Comparison of ENCODE assay signal across 8 cellular contexts in the genomic region with DNA sequence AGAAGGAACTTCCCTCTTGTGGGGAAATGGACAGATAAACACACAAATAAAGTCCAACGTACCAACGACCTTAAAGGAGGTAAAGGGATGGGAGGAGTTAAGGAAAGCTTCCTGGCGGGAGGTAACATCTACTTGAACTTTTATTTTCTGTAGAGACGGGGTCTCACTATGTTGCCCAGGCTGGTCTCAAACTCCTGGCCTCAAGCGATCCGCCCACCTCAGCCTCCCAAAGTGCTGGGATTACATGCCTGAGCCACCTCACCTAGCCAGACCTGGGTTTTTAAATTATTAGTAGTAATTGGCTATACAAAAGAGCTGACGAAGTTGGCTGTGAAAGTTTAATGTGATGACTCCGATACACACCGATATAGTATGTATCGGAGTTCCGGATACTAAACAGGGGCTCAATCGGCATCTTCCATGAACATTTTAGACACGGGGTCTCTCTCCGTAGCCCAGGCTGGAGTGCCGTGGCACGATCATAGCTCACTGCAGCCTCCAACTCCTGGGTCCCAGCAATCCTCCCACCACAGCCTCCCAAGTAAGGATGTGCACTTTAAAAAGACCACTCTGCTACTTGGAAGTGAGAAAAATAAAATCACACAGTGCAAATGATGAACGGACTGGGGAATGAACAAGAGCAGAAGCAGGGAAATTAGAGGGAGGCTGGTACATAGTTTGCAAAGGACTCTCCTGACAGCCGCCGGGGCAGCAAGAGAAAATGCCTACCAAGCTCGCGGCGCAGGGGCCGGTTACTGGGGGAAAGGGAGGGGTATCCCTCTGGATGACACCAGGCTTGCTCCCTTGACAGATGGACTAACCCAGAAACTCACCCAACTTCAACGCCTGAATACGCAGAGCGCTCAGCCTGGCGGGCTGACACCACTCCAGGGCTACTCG. TPM values are rescaled to one million over a fixed set of nuclear protein-coding genes. Genes with fewer than 3 reads are reported as not detected.
DNase-seq lines count a peak whose midpoint lies in the region; ATAC-seq and TF ChIP-seq lines count a peak whose summit lies in the region.

No MANE protein-coding gene starts in this region.

- H3K9me3 ChIP-seq in heart left ventricle, result no peaks in the 10 kb centered on the region
- no peaks in the 10 kb centered on the region for H3K9me3 ChIP-seq in lung (ENCODE audit: control insufficient read depth in 2 of 2, insufficient read depth in 1 of 2, low read length in 1 of 2)
- H3K9me3 ChIP-seq in vagina, result no peaks in the 10 kb centered on the region

- DNase-seq in heart left ventricle, result peak in 1 of 5 donors; percentile 8
- no peak for DNase-seq in Right ventricle myocardium inferior (ENCODE audit: missing footprints)
- DNase-seq in astrocyte of the cerebellum (ENCODE audit: low read depth), result no peak
- no peak for DNase-seq in lung (ENCODE audit: low spot score)
- DNase-seq in vagina (ENCODE audit: extremely low spot score in 2 of 2), result no peak
- DNase-seq in AG08395 (ENCODE audit: low spot score), result no peak
- DNase-seq in SK-N-DZ (ENCODE audit: low spot score), result no peak

- 15 to 19% (median 17%) methylated on average over 25 to 28 of the region's 28 CpGs for WGBS in heart left ventricle, 4 donors
- 16 to 23% methylated on average over 28 of the region's 28 CpGs for WGBS in lung, 2 donors

- TF ChIP-seq CTCF in heart left ventricle (IDR thresholded peaks at IDR 0.05), result peak in 1 of 12 donors; percentile 8
- TF ChIP-seq CTCF in astrocyte of the cerebellum (IDR thresholded peaks at IDR 0.05; ENCODE audit: low read depth, low read length, missing control alignments), result no peak
- TF ChIP-seq CTCF in lung (IDR thresholded peaks at IDR 0.05; ENCODE audit: control extremely low read depth, extremely low read depth), result no peak
- TF ChIP-seq CTCF in vagina (IDR thresholded peaks at IDR 0.05), result no peak

- H3K4me3 ChIP-seq in heart left ventricle (peak overlapping the region; percentile 31 to 96 (median 83)), astrocyte of the cerebellum (ENCODE audit: low read depth, low read length) (peak overlapping the region; percentile 55), lung (peak overlapping the region; percentile 65), vagina (peak overlapping the region; percentile 73 to 95)

- H3K4me1 ChIP-seq in heart left ventricle (peaks cover 0 to 37% (median 21%) of the 10 kb centered on the region in 12 donors), lung (ENCODE audit: control insufficient read depth in 2 of 2, insufficient read depth in 2 of 2, low read length in 2 of 2) (peaks cover 4 to 9% of the 10 kb centered on the region in 2 donors), vagina (peaks cover 24% of the 10 kb centered on the region)

- in situ Hi-C loops in astrocyte of the cerebellum (cut with HindIII; ENCODE audit: low sequenced_read_pairs), result no loop called here

- intact Hi-C loops in heart left ventricle (cut with DNase I) (loop anchor here in 6 of 10 donors (1.0 to 5.0 kb wide), 5 partner anchors 22 to 34 kb away; a partner anchor contains a TSS), Right ventricle myocardium inferior (cut with DNase I) (loop anchor here (1.0 to 2.0 kb wide), 2 partner anchors 22 to 34 kb away; a partner anchor contains a TSS), vagina (cut with DNase I) (loop anchor here (5.0 kb wide), 1 partner anchor 34 kb away; a partner anchor contains a TSS)

- TF ChIP-seq POLR2A in heart left ventricle (IDR thresholded peaks at IDR 0.05), result no peak
- no peak for TF ChIP-seq POLR2A in vagina (IDR thresholded peaks at IDR 0.05)

- H3K27me3 ChIP-seq in heart left ventricle (no peaks in the 10 kb centered on the region), lung (ENCODE audit: control insufficient read depth, insufficient read depth) (no peaks in the 10 kb centered on the region), vagina (no peaks in the 10 kb centered on the region)

- peak in 2 of 4 donors; percentile 0 to 6 for ATAC-seq in heart left ventricle
- no peak for ATAC-seq in Right ventricle myocardium inferior
- no peak for ATAC-seq in lung (ENCODE audit: insufficient read depth, low FRiP score)
- no peak for ATAC-seq in HG03439 (IDR thresholded peaks at IDR 0.05; ENCODE audit: unreplicated experiment)

- peak overlapping the region; percentile 96 to 100 (median 99) for H3K27ac ChIP-seq in heart left ventricle
- peak overlapping the region; percentile 38 to 99 for H3K27ac ChIP-seq in lung (ENCODE audit: low read depth in 1 of 2, low read length in 1 of 2)
- H3K27ac ChIP-seq in vagina, result peak overlapping the region; percentile 99

- H3K36me3 ChIP-seq in heart left ventricle (peaks cover 0 to 38% (median 30%) of the 10 kb centered on the region in 9 donors), lung (ENCODE audit: control insufficient read depth in 2 of 2, insufficient read depth in 2 of 2, low read length in 2 of 2) (peaks cover 5 to 13% of the 10 kb centered on the region in 2 donors), vagina (peaks cover 0 to 21% of the 10 kb centered on the region in 2 donors)

RNA-seq across cellular contexts. Expression of a gene that starts 1.0 kb away (rescaled TPM):
- total RNA-seq in heart left ventricle, result 100 to 1,000 TPM in 2 of 9 donors, 10 to 100 TPM in 7; 63.2 to 182 (median 77.9) TPM
- 10 to 100 TPM; 65.3 to 88.8 TPM for polyA plus RNA-seq in heart left ventricle
- 71.5 TPM for total RNA-seq in Right ventricle myocardium inferior
- total RNA-seq in lung, result 10 to 100 TPM; 17.7 to 58.6 TPM
- polyA plus RNA-seq in lung, result 10 to 100 TPM; 62.7 to 71.0 TPM
- total RNA-seq in vagina, result 57.0 TPM
- 24.6 and 37.9 TPM in 2 replicates for polyA plus RNA-seq in SK-N-DZ (2014; cell fraction: cytosol; rRNA removed)
- polyA plus RNA-seq in SK-N-DZ (2014; cell fraction: nucleus; rRNA removed), result 14.4 and 18.5 TPM in 2 replicates

RNA-seq across cellular contexts. Expression of a gene that starts 21.9 kb away (rescaled TPM):
- total RNA-seq in heart left ventricle (10 to 100 TPM in 7 of 9 donors, 1 to 10 TPM in 2; 6.8 to 24.1 (median 14.1) TPM), Right ventricle myocardium inferior (10.4 TPM), lung (10 to 100 TPM; 39.5 to 48.2 TPM), vagina (29.0 TPM)
- polyA plus RNA-seq in heart left ventricle (10 to 100 TPM in 1 of 2 donors, 1 to 10 TPM in 1; 3.5 to 27.3 TPM), lung (10 to 100 TPM; 12.8 to 49.2 TPM)
- 58.0 and 67.5 TPM in 2 replicates for polyA plus RNA-seq in SK-N-DZ (2014; cell fraction: cytosol; rRNA removed)
- polyA plus RNA-seq in SK-N-DZ (2014; cell fraction: nucleus; rRNA removed), result 49.1 and 71.2 TPM in 2 replicates

RNA-seq across cellular contexts. Expression of a gene that starts 34.4 kb away (rescaled TPM):
- total RNA-seq in heart left ventricle, result 10 to 100 TPM; 30.1 to 45.0 (median 41.5) TPM
- polyA plus RNA-seq in heart left ventricle, result 10 to 100 TPM; 19.0 to 31.5 TPM
- 40.9 TPM for total RNA-seq in Right ventricle myocardium inferior
- total RNA-seq in lung, result 10 to 100 TPM; 45.8 to 65.0 TPM
- 10 to 100 TPM; 19.9 to 20.1 TPM for polyA plus RNA-seq in lung
- 45.4 TPM for total RNA-seq in vagina
- polyA plus RNA-seq in SK-N-DZ (2014; cell fraction: cytosol; rRNA removed), result 70.3 and 73.2 TPM in 2 replicates
- polyA plus RNA-seq in SK-N-DZ (2014; cell fraction: nucleus; rRNA removed), result 52.0 and 55.5 TPM in 2 replicates
